18 cellular contexts compared by ENCODE assay signal in the genomic region with DNA sequence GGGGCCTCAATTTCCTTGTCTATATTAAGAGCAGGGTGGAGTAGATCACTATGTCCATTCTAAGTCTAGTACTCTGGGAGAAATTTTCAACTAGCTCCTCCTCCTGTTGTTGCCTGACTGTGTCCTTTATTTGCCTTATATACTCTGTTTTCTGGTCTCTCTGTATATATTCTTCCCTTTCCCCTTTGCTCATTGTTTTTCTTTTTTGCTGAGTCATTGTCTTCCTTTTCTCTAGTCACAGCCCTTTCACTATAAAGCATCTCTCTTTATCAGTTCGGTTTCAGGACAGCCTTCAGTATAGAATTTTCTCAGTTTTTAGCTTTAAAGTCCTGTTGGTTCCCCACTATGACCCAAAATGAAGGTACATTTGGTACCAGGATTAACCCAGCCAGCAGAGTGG. TPM values are rescaled to one million over a fixed set of nuclear protein-coding genes. Genes with fewer than 3 reads are reported as not detected.
A peak's percentile ranks its signal among the peaks of the same experiment; 100 is the strongest.
DNase-seq lines count a peak whose midpoint lies in the region; ATAC-seq and TF ChIP-seq lines count a peak whose summit lies in the region.
"Had no signal": no experiment of that assay in that cellular context is flagged by ENCODE, and none has a peak within 500 bp of the region (broad histone marks: within the 10 kb centered on the region; RNA-seq: fewer than 3 reads in every experiment).

No MANE protein-coding gene starts in this region.

- no peaks in the 10 kb centered on the region for H3K36me3 Mint-ChIP-seq in endothelial cell (ENCODE audit: low read depth, unreplicated experiment)
- H3K36me3 Mint-ChIP-seq: activated naive CD4-positive, alpha-beta T cell treated with anti-CD3 and anti-CD28 coated beads, Interleukin-2, amount 50 U/mL, for 24 hours had no signal

- 74% methylated on average over 1 of the region's 1 CpG for WGBS in smooth muscle cell (ENCODE audit: low lambda C conversion rate)

- no peaks in the 10 kb centered on the region for H3F3A ChIP-seq in PC-3 (ENCODE audit: low read length, unreplicated experiment)
- H3F3A ChIP-seq in smooth muscle cell (ENCODE audit: low read depth) = no peaks in the 10 kb centered on the region

- peak overlapping the region; percentile 23; the same call in 1 of the 2 replicates for H2AFZ ChIP-seq in PC-3 (ENCODE audit: low read length)
- H2AFZ ChIP-seq in smooth muscle cell (ENCODE audit: low read depth) = peak overlapping the region; percentile 52
- H2AFZ ChIP-seq: hepatocyte had no signal

- CTCF ChIA-PET in PC-3 (lab: Charles Lee) = no interaction called here

- TF ChIP-seq CTCF in PC-3 (conservative IDR thresholded peaks at IDR 0.05; ENCODE audit: low read depth, low read length) (no peak), endothelial cell (IDR thresholded peaks at IDR 0.05; ENCODE audit: unreplicated experiment) (no peak), smooth muscle cell (IDR thresholded peaks at IDR 0.05; ENCODE audit: borderline replicate concordance, insufficient read depth, poor library complexity, severe bottlenecking) (no peak)

- peaks cover 10% of the 10 kb centered on the region for H3K4me1 Mint-ChIP-seq in endothelial cell (ENCODE audit: unreplicated experiment)
- H3K4me1 Mint-ChIP-seq: activated B cell treated with CpG ODN at 0.5 μM for 24 hours; activated naive CD4-positive, alpha-beta T cell treated with anti-CD3 and anti-CD28 coated beads, Interleukin-2, amount 50 U/mL, for 24 hours had no signal

- no peaks in the 10 kb centered on the region for H3K79me2 ChIP-seq in PC-3 (ENCODE audit: low read length)
- H3K79me2 ChIP-seq in smooth muscle cell (ENCODE audit: low read depth) = no peaks in the 10 kb centered on the region
- H3K79me2 ChIP-seq: hepatocyte had no signal

- no peaks in the 10 kb centered on the region for H3K36me3 ChIP-seq in PC-3 (ENCODE audit: low read depth, low read length)
- no peaks in the 10 kb centered on the region for H3K36me3 ChIP-seq in smooth muscle cell (ENCODE audit: low read depth)
- no peaks in the 10 kb centered on the region for H3K36me3 ChIP-seq in effector memory CD4-positive, alpha-beta T cell (ENCODE audit: control insufficient read depth, insufficient read depth, low read length)
- H3K36me3 ChIP-seq: sigmoid colon had no signal

- H3K27me3 ChIP-seq in PC-3 (ENCODE audit: low read length) (peaks cover 11% of the 10 kb centered on the region; the same call in 1 of the 2 replicates), smooth muscle cell (ENCODE audit: low read depth) (no peaks in the 10 kb centered on the region)
- H3K27me3 ChIP-seq in effector memory CD4-positive, alpha-beta T cell (replicated peaks; ENCODE audit: control insufficient read depth, insufficient read depth, low read length, poor library complexity, severe bottlenecking) = no peaks in the 10 kb centered on the region
- H3K27me3 ChIP-seq: hepatocyte, sigmoid colon had no signal

- no peaks in the 10 kb centered on the region for H3K9me2 ChIP-seq in PC-3 (replicated peaks; ENCODE audit: low read length)

- H3K4me3 Mint-ChIP-seq in endothelial cell (ENCODE audit: unreplicated experiment) = no peak overlapping the region
- H3K4me3 Mint-ChIP-seq: activated B cell treated with CpG ODN at 0.5 μM for 24 hours; activated CD8-positive, alpha-beta T cell treated with anti-CD3 and anti-CD28 coated beads for 36 hours; activated naive CD4-positive, alpha-beta T cell treated with anti-CD3 and anti-CD28 coated beads, Interleukin-2, amount 50 U/mL, for 24 hours; CD4-positive, alpha-beta T cell had no signal

- no peaks in the 10 kb centered on the region for H3K9me3 Mint-ChIP-seq in endothelial cell (ENCODE audit: unreplicated experiment)
- H3K9me3 Mint-ChIP-seq: activated CD8-positive, alpha-beta T cell treated with anti-CD3 and anti-CD28 coated beads for 36 hours; CD4-positive, alpha-beta T cell had no signal

- no peak for ATAC-seq in PC-3
- no peak for ATAC-seq in HG03097 (IDR thresholded peaks at IDR 0.05; ENCODE audit: low FRiP score, unreplicated experiment)
- no peak for ATAC-seq in HG03571 (IDR thresholded peaks at IDR 0.05; ENCODE audit: unreplicated experiment)
- ATAC-seq: activated CD8-positive, alpha-beta T cell treated with anti-CD3 and anti-CD28 coated beads for 36 hours had no signal

- H3K9ac ChIP-seq in PC-3 (ENCODE audit: low read length) = no peak overlapping the region
- H3K9ac ChIP-seq in smooth muscle cell (ENCODE audit: low read depth) = no peak overlapping the region

- no peaks in the 10 kb centered on the region for H4K20me1 ChIP-seq in PC-3 (ENCODE audit: low read length)
- no peaks in the 10 kb centered on the region for H4K20me1 ChIP-seq in smooth muscle cell (ENCODE audit: low read depth)

- H3K4me2 ChIP-seq in PC-3 (ENCODE audit: low read length) = no peak overlapping the region
- no peak overlapping the region for H3K4me2 ChIP-seq in smooth muscle cell
- H3K4me2 ChIP-seq: hepatocyte had no signal

- BruUV-seq in PC-3 (replicated peaks; lab: Mats Ljungman, UMichigan) = no TSS peak

- no peaks in the 10 kb centered on the region for H3K9me3 ChIP-seq in PC-3 (ENCODE audit: low read length)
- H3K9me3 ChIP-seq in smooth muscle cell (replicated peaks; ENCODE audit: low read depth) = no peaks in the 10 kb centered on the region
- H3K9me3 ChIP-seq in effector memory CD4-positive, alpha-beta T cell (ENCODE audit: control insufficient read depth, low read length) = no peaks in the 10 kb centered on the region

- POLR2A ChIA-PET in PC-3 (lab: Charles Lee; ENCODE audit: unreplicated experiment) = no interaction called here

- peak overlapping the region; percentile 0 for H3K27ac Mint-ChIP-seq in endothelial cell (ENCODE audit: unreplicated experiment)
- H3K27ac Mint-ChIP-seq: activated B cell treated with CpG ODN at 0.5 μM for 24 hours; activated CD8-positive, alpha-beta T cell treated with anti-CD3 and anti-CD28 coated beads for 36 hours; activated naive CD4-positive, alpha-beta T cell treated with anti-CD3 and anti-CD28 coated beads, Interleukin-2, amount 50 U/mL, for 24 hours; CD4-positive, alpha-beta T cell had no signal

- no peak overlapping the region for H3K27ac ChIP-seq in PC-3 (ENCODE audit: low read length)
- no peak overlapping the region for H3K27ac ChIP-seq in smooth muscle cell (ENCODE audit: low read depth)
- H3K27ac ChIP-seq in effector memory CD4-positive, alpha-beta T cell (ENCODE audit: insufficient read depth, low read length, poor library complexity, severe bottlenecking) = no peak overlapping the region
- H3K27ac ChIP-seq: hepatocyte, sigmoid colon had no signal

- 0 out of 2 replicates have a peak, but pooled peaks cover 4% of the 10 kb centered on the region for H3K4me1 ChIP-seq in PC-3 (ENCODE audit: insufficient read depth, low read length)
- H3K4me1 ChIP-seq in smooth muscle cell (ENCODE audit: low read depth) = no peaks in the 10 kb centered on the region
- H3K4me1 ChIP-seq in effector memory CD4-positive, alpha-beta T cell (ENCODE audit: control insufficient read depth, insufficient read depth, low read length, poor library complexity, severe bottlenecking) = no peaks in the 10 kb centered on the region

- DNase-seq in SIG-M5 treated with dmso at 0.1 percent for 504 hours (lab: John Stamatoyannopoulos, UW; ENCODE audit: unreplicated experiment) (peak; percentile 1), SIG-M5 (lab: John Stamatoyannopoulos, UW) (no peak), PC-3 (no peak), endothelial cell (ENCODE audit: low spot score) (no peak), smooth muscle cell (lab: John Stamatoyannopoulos, UW; ENCODE audit: unreplicated experiment) (no peak)
- DNase-seq in effector memory CD4-positive, alpha-beta T cell = no peak
- DNase-seq: activated B cell treated with CpG ODN at 0.5 μM for 24 hours; activated CD8-positive, alpha-beta T cell treated with anti-CD3 and anti-CD28 coated beads for 36 hours; activated T-cell treated with anti-CD3 and anti-CD28 coated beads, Interleukin-2, amount 50 U/mL, for 48 hours; CD4-positive, alpha-beta T cell; NCI-H2081 treated with DMSO at 0.1 percent for 48 hours; NCI-H526 treated with DMSO at 0.1 percent for 48 hours; sigmoid colon; stimulated activated CD4-positive, alpha-beta T cell treated with anti-CD3 and anti-CD28 coated beads, Interleukin-2, amount 100 ng/mL, for 24 hours had no signal

- intact Hi-C loops in PC-3 (cut with micrococcal nuclease) = no loop called here

- H3K4me3 ChIP-seq in PC-3 (ENCODE audit: low read length) (no peak overlapping the region), smooth muscle cell (no peak overlapping the region)
- H3K4me3 ChIP-seq in effector memory CD4-positive, alpha-beta T cell (ENCODE audit: insufficient read depth, low read depth, low read length, poor library complexity, severe bottlenecking) = no peak overlapping the region
- H3K4me3 ChIP-seq: hepatocyte, sigmoid colon had no signal

- H3K27me3 Mint-ChIP-seq in endothelial cell (ENCODE audit: unreplicated experiment) = no peaks in the 10 kb centered on the region
- H3K27me3 Mint-ChIP-seq: activated B cell treated with CpG ODN at 0.5 μM for 24 hours; activated CD8-positive, alpha-beta T cell treated with anti-CD3 and anti-CD28 coated beads for 36 hours; activated naive CD4-positive, alpha-beta T cell treated with anti-CD3 and anti-CD28 coated beads, Interleukin-2, amount 50 U/mL, for 24 hours; CD4-positive, alpha-beta T cell had no signal

RNA-seq across cellular contexts. Expression of a gene that starts 44.4 kb away (rescaled TPM):
- 1.8 and 1.9 TPM in 2 replicates for total RNA-seq in PC-3 (2014; rRNA removed)
- 0.15 TPM for total RNA-seq in endothelial cell (ENCODE audit: unreplicated experiment)
- total RNA-seq in smooth muscle cell = 5.9 and 6.7 TPM in 2 replicates
- 1.5 and 5.3 TPM in 2 replicates for polyA plus RNA-seq in smooth muscle cell
- total RNA-seq: activated B cell treated with CpG ODN at 0.5 μM for 24 hours; activated CD8-positive, alpha-beta T cell treated with anti-CD3 and anti-CD28 coated beads for 36 hours; CD4-positive, alpha-beta T cell had no signal
